In genomic region chrX:38754102-38754790, GRCh38 we compare ENCODE assay signal across 8 cellular contexts. TPM values are rescaled to one million over a fixed set of nuclear protein-coding genes. Genes with fewer than 3 reads are reported as not detected.
DNase-seq lines count a peak whose midpoint lies in the region; FAIRE-seq and TF ChIP-seq lines count a peak whose summit lies in the region.

No MANE protein-coding gene starts in this region.

- DNase-seq in DMS79 treated with DMSO at 0.1 percent for 48 hours (lab: John Stamatoyannopoulos, UW) (peak; percentile 4), DMS79 (lab: John Stamatoyannopoulos, UW) (no peak), KBM-7 (peak; percentile 73), RCC 7860 (ENCODE audit: low spot score) (no peak), bronchial epithelial cell (ENCODE audit: low read depth) (peak; percentile 52), stromal cell of bone marrow (ENCODE audit: low read depth) (peak; percentile 37), NK-92 (lab: John Stamatoyannopoulos, UW; ENCODE audit: unreplicated experiment) (no peak)

- 32% methylated on average over 6 of the region's 6 CpGs for WGBS in liver

- no peak overlapping the region for H3K9ac ChIP-seq in liver (ENCODE audit: low read depth in 1 of 2, low read length in 2 of 2)

- H3K4me3 ChIP-seq in bronchial epithelial cell (ENCODE audit: low read depth, low read length) (no peak overlapping the region), liver (ENCODE audit: low read depth in 1 of 3, low read length in 3 of 3) (no peak overlapping the region)

- no peaks in the 10 kb centered on the region for H3K9me3 ChIP-seq in liver (ENCODE audit: control insufficient read depth in 4 of 4, low read length in 3 of 4)

- TF ChIP-seq CTCF in bronchial epithelial cell (IDR thresholded peaks at IDR 0.05; ENCODE audit: insufficient read depth, low read length, severe bottlenecking) (peak; percentile 47), liver (IDR thresholded peaks at IDR 0.05; ENCODE audit: low read depth, low read length, missing input control) (peak; percentile 73)

- FAIRE-seq in RCC 7860 (lab: Jason Lieb, UNC) (peak; percentile 54), bronchial epithelial cell (lab: Jason Lieb, UNC) (no peak)

- H3K27ac ChIP-seq in liver (ENCODE audit: low read depth in 1 of 2, low read length in 2 of 2) = no peak overlapping the region

- no peaks in the 10 kb centered on the region for H3K4me1 ChIP-seq in liver (ENCODE audit: control insufficient read depth in 4 of 4, insufficient read depth in 4 of 4, low read length in 3 of 4)

- H3K27me3 ChIP-seq in bronchial epithelial cell (ENCODE audit: control insufficient read depth, insufficient read depth, low read length) (no peaks in the 10 kb centered on the region), liver (ENCODE audit: control insufficient read depth in 4 of 4, insufficient read depth in 4 of 4, low read length in 3 of 4) (peaks cover 0 to 3% (median 0%) of the 10 kb centered on the region in 4 donors)

- H3K36me3 ChIP-seq in bronchial epithelial cell (ENCODE audit: control insufficient read depth, insufficient read depth, low read length) (no peaks in the 10 kb centered on the region), liver (ENCODE audit: control insufficient read depth in 4 of 4, insufficient read depth in 3 of 4, low read depth in 1 of 4, low read length in 3 of 4) (no peaks in the 10 kb centered on the region)

- in situ Hi-C loops in KBM-7 (cut with MboI; ENCODE audit: low pct_unique_long_range_greater_than_20kb, low sequenced_read_pairs) = no loop called here

- peak; percentile 79 to 90 for TF ChIP-seq RAD21 in liver (IDR thresholded peaks at IDR 0.05)

TF ChIP-seq in liver, 16 proteins besides CTCF, POLR2A, EP300 and RAD21:
- TF ChIP-seq MAX (IDR thresholded peaks at IDR 0.05) (no peak), GABPA (IDR thresholded peaks at IDR 0.05 in 1 of 2, conservative IDR thresholded peaks at IDR 0.05 in 1 of 2) (no peak), NR2F2 (IDR thresholded peaks at IDR 0.05) (no peak), HNF4A (conservative IDR thresholded peaks at IDR 0.05) (no peak), EGR1 (IDR thresholded peaks at IDR 0.05; ENCODE audit: low read depth in 2 of 2) (no peak), JUND (IDR thresholded peaks at IDR 0.05) (no peak), YY1 (IDR thresholded peaks at IDR 0.05) (no peak), TAF1 (conservative IDR thresholded peaks at IDR 0.05) (no peak), REST (IDR thresholded peaks at IDR 0.05) (no peak), FOXA1 (IDR thresholded peaks at IDR 0.05) (no peak), ZBTB33 (IDR thresholded peaks at IDR 0.05) (no peak), ATF3 (IDR thresholded peaks at IDR 0.05) (no peak), FOXA2 (IDR thresholded peaks at IDR 0.05) (no peak), SP1 (IDR thresholded peaks at IDR 0.05) (no peak), RXRA (IDR thresholded peaks at IDR 0.05) (no peak), HNF4G (IDR thresholded peaks at IDR 0.05) (no peak)

RNA-seq across cellular contexts. Expression of gene MID1IP1, which starts 47.0 kb away (rescaled TPM):
- total RNA-seq in bronchial epithelial cell (127 and 157 TPM in 2 replicates), liver (10 to 100 TPM; 33.6 to 92.0 TPM)
- polyA plus RNA-seq in liver = 10 to 100 TPM in 1 of 2 donors, 1 to 10 TPM in 1; 6.8 to 40.5 TPM

Comparison
In these comparisons a context has a peak if more than half of its experiments do, and no peak if none do; other contexts are left out.
1. DNase-seq: peak in DMS79 treated with DMSO at 0.1 percent for 48 hours (single experiment), KBM-7 (single experiment), bronchial epithelial cell (single experiment) and stromal cell of bone marrow (single experiment); none in DMS79 (single experiment), RCC 7860 (single experiment) and NK-92 (single experiment).